Comparison of ENCODE assay signal across 8 cellular contexts in genomic region chr1:155166373-155167165, GRCh38. TPM values are rescaled to one million over a fixed set of nuclear protein-coding genes. Genes with fewer than 3 reads are reported as not detected.
DNase-seq lines count a peak whose midpoint lies in the region; ATAC-seq and TF ChIP-seq lines count a peak whose summit lies in the region.

No MANE protein-coding gene starts in this region.

- H3K4ac ChIP-seq in trophoblast cell (ENCODE audit: low read depth, low read length) = no peak overlapping the region

- H3K79me1 ChIP-seq in trophoblast cell (ENCODE audit: low read length) = no peaks in the 10 kb centered on the region

- H3K4me1 ChIP-seq in GM23338 (ENCODE audit: insufficient read depth) (peaks cover 16% of the 10 kb centered on the region; the same call in 1 of the 2 replicates), trophoblast cell (ENCODE audit: control insufficient read depth in 1 of 2, insufficient read depth in 2 of 2, low read length in 2 of 2) (peaks cover 4 to 14% of the 10 kb centered on the region in 2 experiments), MM.1S (ENCODE audit: low read length) (peaks cover 3% of the 10 kb centered on the region; the same call in 1 of the 2 replicates)

- H4K12ac ChIP-seq in trophoblast cell (ENCODE audit: low read depth, low read length) = no peak overlapping the region

- peaks cover 21% of the 10 kb centered on the region for H3F3A ChIP-seq in GM23338 (replicated peaks; ENCODE audit: low read depth)
- H3F3A ChIP-seq in MM.1S (ENCODE audit: insufficient read depth, low read length) = 0 out of 2 replicates have a peak, but pooled peaks cover 5% of the 10 kb centered on the region

- no peak overlapping the region for H2BK120ac ChIP-seq in trophoblast cell (ENCODE audit: insufficient read depth, low read length, poor library complexity)

- no peak overlapping the region for H3K23ac ChIP-seq in trophoblast cell (ENCODE audit: low read length)

- H3K36me3 ChIP-seq in GM23338 (ENCODE audit: insufficient read depth) (no peaks in the 10 kb centered on the region), trophoblast cell (ENCODE audit: control insufficient read depth in 1 of 2, insufficient read depth in 2 of 2, low read length in 2 of 2) (peaks cover 8 to 14% of the 10 kb centered on the region in 2 experiments), MM.1S (replicated peaks; ENCODE audit: insufficient read depth, low read length) (no peaks in the 10 kb centered on the region)

- WGBS in trophoblast cell (ENCODE audit: extremely low coverage, insufficient coverage, insufficient read length) = no CpG with 5 or more reads among the region's 31 CpGs

- peak overlapping the region; percentile 85 for H3K4me3 Mint-ChIP-seq in GM23338

- peak overlapping the region; percentile 87 for H3K27ac Mint-ChIP-seq in GM23338

- peak overlapping the region; percentile 68; the same call in 1 of the 2 replicates for H3K27ac ChIP-seq in GM23338 (ENCODE audit: low read depth)
- H3K27ac ChIP-seq in trophoblast cell (ENCODE audit: low read depth, low read length) = no peak overlapping the region
- H3K27ac ChIP-seq in MM.1S (ENCODE audit: low read length) = no peak overlapping the region

- H3K27me3 ChIP-seq in GM23338 (ENCODE audit: insufficient read depth) (no peaks in the 10 kb centered on the region), trophoblast cell (ENCODE audit: insufficient read depth, low read length) (no peaks in the 10 kb centered on the region), MM.1S (replicated peaks; ENCODE audit: insufficient read depth, low read length) (no peaks in the 10 kb centered on the region)

- H3K9me2 ChIP-seq in GM23338 (ENCODE audit: insufficient read depth) = no peaks in the 10 kb centered on the region
- no peaks in the 10 kb centered on the region for H3K9me2 ChIP-seq in MM.1S (replicated peaks; ENCODE audit: insufficient read depth, low read length)

- H2AFZ ChIP-seq in GM23338 = peak overlapping the region; percentile 100
- H2AFZ ChIP-seq in trophoblast cell (ENCODE audit: insufficient read depth, low read length, poor library complexity) = no peak overlapping the region
- H2AFZ ChIP-seq in MM.1S (ENCODE audit: low read length) = no peak overlapping the region

- intact Hi-C loops in head of caudate nucleus (cut with DNase I) = no loop called here

- H3K9ac ChIP-seq in trophoblast cell (ENCODE audit: low read length) (no peak overlapping the region), MM.1S (ENCODE audit: low read length) (no peak overlapping the region)

- H4K20me1 ChIP-seq in GM23338 (replicated peaks; ENCODE audit: insufficient read depth) (no peaks in the 10 kb centered on the region), MM.1S (ENCODE audit: insufficient read depth, low read length) (no peaks in the 10 kb centered on the region)

- TF ChIP-seq CTCF in GM23338 (conservative IDR thresholded peaks at IDR 0.05; ENCODE audit: low read depth in 2 of 2) = 0 out of 4 replicates have a peak, but pooled peaks of 1 of the 2 experiments have one; percentile 1
- no peak for TF ChIP-seq CTCF in MM.1S (IDR thresholded peaks at IDR 0.05; ENCODE audit: low read length)

- H3K18ac ChIP-seq in trophoblast cell (ENCODE audit: low read length) = no peak overlapping the region

- no peak overlapping the region for H2AK5ac ChIP-seq in trophoblast cell (ENCODE audit: low read length)

- H3K9me3 ChIP-seq in trophoblast cell (ENCODE audit: insufficient read depth, low read depth, low read length) (no peaks in the 10 kb centered on the region), MM.1S (replicated peaks; ENCODE audit: insufficient read depth, low read length) (no peaks in the 10 kb centered on the region)

- H3K4me1 Mint-ChIP-seq in GM23338 = peaks cover 11% of the 10 kb centered on the region

- H4K91ac ChIP-seq in trophoblast cell (ENCODE audit: low read depth, low read length) = no peak overlapping the region

- peak overlapping the region; percentile 64 for H3K4me3 ChIP-seq in GM23338
- H3K4me3 ChIP-seq in trophoblast cell (ENCODE audit: low read depth, low read length) = no peak overlapping the region
- no peak overlapping the region for H3K4me3 ChIP-seq in MM.1S (ENCODE audit: low read length)

- H4K8ac ChIP-seq in trophoblast cell (ENCODE audit: low read depth, low read length) = no peak overlapping the region

- no peak overlapping the region for H3K14ac ChIP-seq in trophoblast cell (ENCODE audit: low read length)

- ATAC-seq in GM23338 (peak; percentile 59), GM19455 (IDR thresholded peaks at IDR 0.05; ENCODE audit: unreplicated experiment) (no peak)

- no peak overlapping the region for H2BK5ac ChIP-seq in trophoblast cell (ENCODE audit: low read depth, low read length, poor library complexity)

- H3K4me2 ChIP-seq in GM23338 (peak overlapping the region; percentile 95), trophoblast cell (ENCODE audit: low read length) (no peak overlapping the region), MM.1S (ENCODE audit: low read depth, low read length) (no peak overlapping the region)

- H3K9me3 Mint-ChIP-seq in GM23338 = peaks cover 6% of the 10 kb centered on the region; the same call in 2 of the 3 replicates

- peaks cover 15% of the 10 kb centered on the region for H3K36me3 Mint-ChIP-seq in GM23338 (ENCODE audit: low read depth)

- H3K79me2 ChIP-seq in GM23338 (replicated peaks; ENCODE audit: insufficient read depth) (peaks cover 6% of the 10 kb centered on the region), trophoblast cell (ENCODE audit: control insufficient read depth, insufficient read depth, low read length, poor library complexity) (no peaks in the 10 kb centered on the region), MM.1S (ENCODE audit: low read length) (peaks cover 3% of the 10 kb centered on the region)

- H3K27me3 Mint-ChIP-seq in GM23338 (ENCODE audit: insufficient read depth, low read depth, poor library complexity) = peaks cover 4% of the 10 kb centered on the region

- H2BK12ac ChIP-seq in trophoblast cell (ENCODE audit: low read length) = no peak overlapping the region

- DNase-seq in GM23338 (ENCODE audit: low spot score) (peak; percentile 88), RPMI8226 (peak; percentile 46), head of caudate nucleus (peak in 39 of 42 donors; percentile 23 to 75 (median 53)), trophoblast cell (peak; percentile 98), DMS 273 treated with DMSO at 0.1 percent for 48 hours (lab: John Stamatoyannopoulos, UW) (no peak), H4 (ENCODE audit: low spot score) (no peak), MM.1S (no peak)

TF ChIP-seq in GM23338, 12 proteins besides CTCF, POLR2A, EP300 and RAD21:
- no peak for TF ChIP-seq ETS1 (IDR thresholded peaks at IDR 0.05)
- TF ChIP-seq POLR2AphosphoS5 (IDR thresholded peaks at IDR 0.05; ENCODE audit: low read depth) = peak; percentile 14

RNA-seq across cellular contexts. Expression of gene KRTCAP2, which starts 6.5 kb away (rescaled TPM):
- 101 and 106 TPM in 2 replicates for total RNA-seq in GM23338 (2014; rRNA removed; shearing (Covaris generic))
- 579 and 628 TPM in 2 replicates for polyA plus RNA-seq in GM23338 (2016; fragmentation: Nextera tagmentation; extraction: Ambion mirVana)
- polyA plus RNA-seq in trophoblast cell (2013) = 237 TPM in 2 replicates
- 128 and 140 TPM in 2 replicates for total RNA-seq in H4 (2014; rRNA removed; shearing (Covaris generic))

RNA-seq across cellular contexts. Expression of gene TRIM46, which starts 7.1 kb away (rescaled TPM):
- 15.4 and 18.8 TPM in 2 replicates for total RNA-seq in GM23338 (2014; rRNA removed; shearing (Covaris generic))
- polyA plus RNA-seq in GM23338 (2016; fragmentation: Nextera tagmentation; extraction: Ambion mirVana) = 7.4 and 8.1 TPM in 2 replicates
- 0.81 and 0.85 TPM in 2 replicates for polyA plus RNA-seq in trophoblast cell (2013)
- total RNA-seq in H4 (2014; rRNA removed; shearing (Covaris generic)) = 0.37 and 1.1 TPM in 2 replicates

RNA-seq across cellular contexts. Expression of gene DPM3, which starts 26.2 kb away (rescaled TPM):
- 13.6 and 19.2 TPM in 2 replicates for total RNA-seq in GM23338 (2014; rRNA removed; shearing (Covaris generic))
- 71.4 and 76.5 TPM in 2 replicates for polyA plus RNA-seq in GM23338 (2016; fragmentation: Nextera tagmentation; extraction: Ambion mirVana)
- polyA plus RNA-seq in trophoblast cell (2013) = 143 and 148 TPM in 2 replicates
- total RNA-seq in H4 (2014; rRNA removed; shearing (Covaris generic)) = 53.2 and 72.4 TPM in 2 replicates

RNA-seq across cellular contexts. Expression of gene SLC50A1, which starts 30.9 kb away (rescaled TPM):
- total RNA-seq in GM23338 (2014; rRNA removed; shearing (Covaris generic)) = 30.0 and 50.5 TPM in 2 replicates
- polyA plus RNA-seq in GM23338 (2016; fragmentation: Nextera tagmentation; extraction: Ambion mirVana) = 63.9 and 65.4 TPM in 2 replicates
- polyA plus RNA-seq in trophoblast cell (2013) = 39.1 and 39.3 TPM in 2 replicates
- total RNA-seq in H4 (2014; rRNA removed; shearing (Covaris generic)) = 35.8 and 40.5 TPM in 2 replicates

RNA-seq across cellular contexts. Expression of gene EFNA1, which starts 38.9 kb away (rescaled TPM):
- total RNA-seq in GM23338 (2014; rRNA removed; shearing (Covaris generic)) = 2.1 and 5.1 TPM in 2 replicates
- polyA plus RNA-seq in GM23338 (2016; fragmentation: Nextera tagmentation; extraction: Ambion mirVana) = 3.2 and 5.1 TPM in 2 replicates
- 81.6 and 84.2 TPM in 2 replicates for polyA plus RNA-seq in trophoblast cell (2013)
- total RNA-seq in H4 (2014; rRNA removed; shearing (Covaris generic)) = 14.6 and 28.0 TPM in 2 replicates

Comparison
In these comparisons a context has a peak if more than half of its experiments do, and no peak if none do; other contexts are left out.
1. DNase-seq: peak in GM23338 (single experiment), RPMI8226 (single experiment), head of caudate nucleus (39 of 42) and trophoblast cell (2 of 2); none in DMS 273 treated with DMSO at 0.1 percent for 48 hours (single experiment), H4 (single experiment) and MM.1S (single experiment).